ENCODE assay signal across 36 cellular contexts in the genomic region with DNA sequence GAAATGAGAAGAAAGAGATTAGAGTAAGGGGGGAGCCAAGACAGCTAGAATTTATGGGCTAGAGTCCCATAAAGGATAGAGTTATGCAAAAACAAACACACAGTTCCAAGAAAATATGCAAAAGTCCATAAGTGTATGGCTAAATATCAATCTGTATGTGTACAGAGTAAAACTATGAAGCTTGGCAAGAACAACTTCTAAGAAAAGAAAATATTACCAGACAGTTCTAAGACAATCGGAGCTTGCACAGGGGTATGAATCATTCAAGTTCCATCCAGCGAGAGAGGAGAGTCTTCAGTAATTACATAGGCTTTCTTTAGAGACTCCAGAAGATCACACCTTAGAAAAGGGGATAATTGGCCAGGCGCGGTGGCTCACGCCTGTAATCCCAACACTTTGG. TPM values are rescaled to one million over a fixed set of nuclear protein-coding genes. Genes with fewer than 3 reads are reported as not detected.
DNase-seq lines count a peak whose midpoint lies in the region; ATAC-seq and TF ChIP-seq lines count a peak whose summit lies in the region.
"Had no signal": no experiment of that assay in that cellular context is flagged by ENCODE, and none has a peak within 500 bp of the region (broad histone marks: within the 10 kb centered on the region; RNA-seq: fewer than 3 reads in every experiment).

No MANE protein-coding gene starts in this region.

- H3K27ac ChIP-seq in tibial nerve = no peak overlapping the region
- H3K27ac ChIP-seq: esophagus squamous epithelium, left ventricle myocardium inferior, pancreas, uterus had no signal

- WGBS in tibial nerve, 2 donors = 59 to 61% methylated on average over 5 of the region's 5 CpGs

- no peaks in the 10 kb centered on the region for H3K27me3 ChIP-seq in adipocyte (replicated peaks; ENCODE audit: control insufficient read depth, insufficient read depth, low read length)
- no peaks in the 10 kb centered on the region for H3K27me3 ChIP-seq in tibial nerve
- H3K27me3 ChIP-seq: BE2C, esophagus squamous epithelium, pancreas, uterus had no signal

- ATAC-seq in activated T-helper 17 cell treated with anti-CD3 and anti-CD28 coated beads, Interleukin-2, amount 50 U/mL, for 72 hours (replicated peaks) = no peak
- no peak for ATAC-seq in HG03460 (IDR thresholded peaks at IDR 0.05; ENCODE audit: unreplicated experiment)
- ATAC-seq: K562, Panc1, pancreas had no signal

- no peak overlapping the region for H3K9ac ChIP-seq in adipocyte (ENCODE audit: low read length)

- TF ChIP-seq EP300 in tibial nerve (IDR thresholded peaks at IDR 0.05) = no peak

- H3K9me3 Mint-ChIP-seq in activated T-helper 17 cell treated with anti-CD3 and anti-CD28 coated beads, Interleukin-2, amount 50 U/mL, for 72 hours = peaks cover 4% of the 10 kb centered on the region

- H3K27me3 Mint-ChIP-seq in activated T-helper 17 cell treated with anti-CD3 and anti-CD28 coated beads, Interleukin-2, amount 50 U/mL, for 72 hours = peaks cover 33% of the 10 kb centered on the region

- H3K4me3 Mint-ChIP-seq in activated T-helper 17 cell treated with anti-CD3 and anti-CD28 coated beads, Interleukin-2, amount 50 U/mL, for 72 hours = no peak overlapping the region
- H3K4me3 Mint-ChIP-seq: activated CD4-positive, alpha-beta memory T cell treated with anti-CD3 and anti-CD28 coated beads, Interleukin-2, amount 10 ng/mL, durations not matched to agents 7 days and 5 days; CD8-positive, alpha-beta memory T cell; H9; neural crest cell; stimulated activated naive CD8-positive, alpha-beta T cell treated with anti-CD3 and anti-CD28 coated beads, Interleukin-15, Interleukin-2, amounts not matched to agents 100 ng/mL and 50 ng/mL, for 24 hours; T-helper 2 cell treated with Interferon-gamma antibody and Interleukin-4, amounts not matched to agents 5 μg/mL and 100 μg/mL, for 36 hours had no signal

- no peak for TF ChIP-seq POLR2A in tibial nerve (IDR thresholded peaks at IDR 0.05)

- H3K4me1 Mint-ChIP-seq in activated T-helper 17 cell treated with anti-CD3 and anti-CD28 coated beads, Interleukin-2, amount 50 U/mL, for 72 hours = no peaks in the 10 kb centered on the region
- H3K4me1 Mint-ChIP-seq: activated CD4-positive, alpha-beta memory T cell treated with anti-CD3 and anti-CD28 coated beads, Interleukin-2, amount 10 ng/mL, durations not matched to agents 7 days and 5 days; CD8-positive, alpha-beta memory T cell; neural crest cell had no signal

- H3K36me3 ChIP-seq in adipocyte (ENCODE audit: control insufficient read depth, insufficient read depth, low read length, severe bottlenecking) = no peaks in the 10 kb centered on the region
- H3K36me3 ChIP-seq in tibial nerve = no peaks in the 10 kb centered on the region
- H3K36me3 ChIP-seq: BE2C, esophagus squamous epithelium, left ventricle myocardium inferior, pancreas, uterus had no signal

- no peak overlapping the region for H3K27ac Mint-ChIP-seq in activated T-helper 17 cell treated with anti-CD3 and anti-CD28 coated beads, Interleukin-2, amount 50 U/mL, for 72 hours
- H3K27ac Mint-ChIP-seq: activated CD4-positive, alpha-beta memory T cell treated with anti-CD3 and anti-CD28 coated beads, Interleukin-2, amount 10 ng/mL, durations not matched to agents 7 days and 5 days; CD8-positive, alpha-beta memory T cell; H9; stimulated activated naive CD8-positive, alpha-beta T cell treated with anti-CD3 and anti-CD28 coated beads, Interleukin-15, Interleukin-2, amounts not matched to agents 100 ng/mL and 50 ng/mL, for 24 hours; T-helper 2 cell treated with Interferon-gamma antibody and Interleukin-4, amounts not matched to agents 5 μg/mL and 100 μg/mL, for 36 hours had no signal

- H3K4me3 ChIP-seq in AG10803 (ENCODE audit: low read length) (no peak overlapping the region), adipocyte (ENCODE audit: low read length) (no peak overlapping the region), epithelial cell of esophagus (ENCODE audit: low read length) (no peak overlapping the region), tibial nerve (no peak overlapping the region)
- H3K4me3 ChIP-seq: esophagus squamous epithelium, K562, left ventricle myocardium inferior, pancreas, uterus had no signal

- peak; percentile 27 for DNase-seq in AG10803 (ENCODE audit: low read depth)
- DNase-seq in adipocyte (ENCODE audit: low read depth) = peak; percentile 74
- DNase-seq in epithelial cell of esophagus (ENCODE audit: low read depth) = peak; percentile 53
- DNase-seq in iris pigment epithelial cell (ENCODE audit: low read depth) = peak; percentile 81
- DNase-seq in DMS53 (lab: John Stamatoyannopoulos, UW) = no peak
- DNase-seq in tibial nerve (ENCODE audit: low spot score in 2 of 2) = no peak
- DNase-seq: activated CD4-positive, alpha-beta memory T cell treated with anti-CD3 and anti-CD28 coated beads, Interleukin-2, amount 10 ng/mL, durations not matched to agents 7 days and 5 days; activated CD8-positive, alpha-beta memory T cell treated with anti-CD3 and anti-CD28 coated beads, Interleukin-2, amount 50 U/mL, for 4 hours; activated naive CD4-positive, alpha-beta T cell treated with anti-CD3 and anti-CD28 coated beads, Interleukin-2, amount 50 U/mL, for 16 hours; amygdala; BE2C; caudate nucleus; CD8-positive, alpha-beta memory T cell; DMS 273 treated with DMSO at 0.1 percent for 48 hours; esophagus squamous epithelium; glutamatergic neuron; H9; islet precursor cell; left ventricle myocardium inferior; mesendoderm; NCI-H1048; NCI-H1694; NCI-H526; pancreas; retina; SHP77; stimulated activated CD4-positive, alpha-beta T cell treated with anti-CD3 and anti-CD28 coated beads, Interleukin-2, amount 100 ng/mL, for 24 hours; uterus had no signal

- no peak for TF ChIP-seq CTCF in AG10803 (conservative IDR thresholded peaks at IDR 0.05; ENCODE audit: low read length)
- no peak for TF ChIP-seq CTCF in epithelial cell of esophagus (IDR thresholded peaks at IDR 0.05; ENCODE audit: insufficient read depth, low read depth, low read length, missing control alignments)
- TF ChIP-seq CTCF in tibial nerve (IDR thresholded peaks at IDR 0.05) = no peak

- peaks cover 6% of the 10 kb centered on the region for H3K4me1 ChIP-seq in adipocyte (ENCODE audit: control insufficient read depth, insufficient read depth, low read length)
- H3K4me1 ChIP-seq in tibial nerve = no peaks in the 10 kb centered on the region
- H3K4me1 ChIP-seq: BE2C, esophagus squamous epithelium, left ventricle myocardium inferior, pancreas, uterus had no signal

- H3K9me3 ChIP-seq in adipocyte (ENCODE audit: control insufficient read depth, low read length) = peaks cover 30% of the 10 kb centered on the region
- H3K9me3 ChIP-seq in tibial nerve = peaks cover 0 to 32% (median 6%) of the 10 kb centered on the region in 4 donors
- H3K9me3 ChIP-seq: BE2C, uterus had no signal

- H3K36me3 Mint-ChIP-seq in activated T-helper 17 cell treated with anti-CD3 and anti-CD28 coated beads, Interleukin-2, amount 50 U/mL, for 72 hours (ENCODE audit: low read depth) = no peaks in the 10 kb centered on the region

RNA-seq across cellular contexts. Expression of gene GDPD4, which starts 41.8 kb away (rescaled TPM):
- not detected for total RNA-seq in activated T-helper 17 cell treated with anti-CD3 and anti-CD28 coated beads, Interleukin-2, amount 50 U/mL, for 72 hours
- not detected for total RNA-seq in tibial nerve
- total RNA-seq: activated CD4-positive, alpha-beta memory T cell treated with anti-CD3 and anti-CD28 coated beads, Interleukin-2, amount 10 ng/mL, durations not matched to agents 7 days and 5 days; CD8-positive, alpha-beta memory T cell; dermis microvascular lymphatic vessel endothelial cell; esophagus squamous epithelium; H9; left ventricle myocardium inferior; neural crest cell; pancreas had no signal

Comparison
In these comparisons a context has a peak if more than half of its experiments do, and no peak if none do; other contexts are left out.
1. DNase-seq: peak in AG10803 (single experiment), adipocyte (single experiment), epithelial cell of esophagus (single experiment) and iris pigment epithelial cell (single experiment); none in DMS53 (single experiment) and tibial nerve (0 of 2).